21 cellular contexts compared by ENCODE assay signal in genomic region chr18:34816183-34816582, GRCh38.
DNase-seq lines count a peak whose midpoint lies in the region; ATAC-seq and TF ChIP-seq lines count a peak whose summit lies in the region.
"Had no signal": no experiment of that assay in that cellular context is flagged by ENCODE, and none has a peak within 500 bp of the region (broad histone marks: within the 10 kb centered on the region; RNA-seq: fewer than 3 reads in every experiment).

No MANE protein-coding gene starts in this region.

- H3K36me3 Mint-ChIP-seq in H9 (ENCODE audit: insufficient read depth in 1 of 3, low read depth in 3 of 3) = peaks cover 0 to 4% (median 0%) of the 10 kb centered on the region in 3 experiments; a peak in 1 of 7 replicates
- H3K36me3 Mint-ChIP-seq: CD14-positive monocyte; CD8-positive, alpha-beta memory T cell had no signal

- no peak overlapping the region for H4K91ac ChIP-seq in H9 (ENCODE audit: insufficient read length, low read depth, low read length)

- no peak overlapping the region for H3K27ac Mint-ChIP-seq in H9
- H3K27ac Mint-ChIP-seq: CD14-positive monocyte; CD4-positive, alpha-beta T cell; CD8-positive, alpha-beta memory T cell had no signal

- no peaks in the 10 kb centered on the region for H3K27me3 ChIP-seq in endocrine pancreas (ENCODE audit: control insufficient read depth, insufficient read depth, low read length)
- no peaks in the 10 kb centered on the region for H3K27me3 ChIP-seq in psoas muscle (ENCODE audit: insufficient read depth in 3 of 3, low read length in 2 of 3)
- H3K27me3 ChIP-seq in H9 (ENCODE audit: insufficient read depth, low read length) = no peaks in the 10 kb centered on the region
- H3K27me3 ChIP-seq: BE2C; BLaER1 treated with 17β-estradiol and CSF1 and Interleukin-3, amounts not matched to agents 10 nM and 100 nM had no signal

- no peak overlapping the region for H3K9ac ChIP-seq in endocrine pancreas (ENCODE audit: control insufficient read depth, insufficient read depth, low read length)
- no peak overlapping the region for H3K9ac ChIP-seq in H9 (ENCODE audit: extremely low read depth, insufficient read length, low read length)
- H3K9ac ChIP-seq: BLaER1 treated with 17β-estradiol and CSF1 and Interleukin-3, amounts not matched to agents 10 nM and 100 nM; GM23248 had no signal

- H3K79me2 ChIP-seq in H9 (ENCODE audit: insufficient read depth, low read length) = no peaks in the 10 kb centered on the region

- H3K4me3 Mint-ChIP-seq in H9 = no peak overlapping the region
- H3K4me3 Mint-ChIP-seq: CD14-positive monocyte; CD4-positive, alpha-beta T cell; CD8-positive, alpha-beta memory T cell had no signal

- no peak overlapping the region for H3T11ph ChIP-seq in H9 (ENCODE audit: low read length)

- no peak overlapping the region for H3K4ac ChIP-seq in H9 (ENCODE audit: low read depth, low read length)

- no peak overlapping the region for H3K14ac ChIP-seq in H9 (ENCODE audit: insufficient read depth, low read length)

- H2BK5ac ChIP-seq in H9 (ENCODE audit: insufficient read length, low read length) = no peak overlapping the region

- no peaks in the 10 kb centered on the region for H3K79me1 ChIP-seq in H9 (ENCODE audit: insufficient read depth, low read depth, low read length, poor library complexity, severe bottlenecking)

- H2BK120ac ChIP-seq in H9 (ENCODE audit: low read depth, low read length, poor library complexity, severe bottlenecking) = no peak overlapping the region

- H2AFZ ChIP-seq in H9 (ENCODE audit: low read length) = no peak overlapping the region
- H2AFZ ChIP-seq: GM23248 had no signal

- peaks cover 8 to 10% of the 10 kb centered on the region in 2 experiments for H3K4me1 Mint-ChIP-seq in H9
- H3K4me1 Mint-ChIP-seq: CD14-positive monocyte; CD8-positive, alpha-beta memory T cell had no signal

- no peaks in the 10 kb centered on the region for H3K23me2 ChIP-seq in H9 (ENCODE audit: insufficient read length, low read depth, low read length, poor library complexity, severe bottlenecking)

- H3K36me3 ChIP-seq in endocrine pancreas (ENCODE audit: control insufficient read depth, insufficient read depth, low read length) (no peaks in the 10 kb centered on the region), psoas muscle (ENCODE audit: insufficient read depth in 1 of 2, low read depth in 1 of 2) (peaks cover 7 to 38% of the 10 kb centered on the region in 2 donors)
- H3K36me3 ChIP-seq: BE2C had no signal

- no peak overlapping the region for H3K4me2 ChIP-seq in H9 (ENCODE audit: insufficient read depth, insufficient read length, low read length)
- H3K4me2 ChIP-seq: A549; BLaER1 treated with 17β-estradiol and CSF1 and Interleukin-3, amounts not matched to agents 10 nM and 100 nM had no signal

- no peak overlapping the region for H3K23ac ChIP-seq in H9 (ENCODE audit: insufficient read length, low read depth, low read length)

- H3K18ac ChIP-seq in H9 (ENCODE audit: insufficient read length, low read depth, low read length) = no peak overlapping the region

- H4K5ac ChIP-seq in H9 (ENCODE audit: insufficient read length, low read depth, low read length) = no peak overlapping the region

- no peak overlapping the region for H2BK20ac ChIP-seq in H9 (ENCODE audit: low read depth, low read length, poor library complexity, severe bottlenecking)

- intact Hi-C loops in psoas muscle (cut with DNase I) = no loop called here

- H3K9me3 ChIP-seq in endocrine pancreas (ENCODE audit: control insufficient read depth, low read length) (no peaks in the 10 kb centered on the region), psoas muscle (no peaks in the 10 kb centered on the region), H9 (ENCODE audit: control insufficient read depth, low read depth, low read length) (no peaks in the 10 kb centered on the region)
- H3K9me3 ChIP-seq: A549; BE2C; BLaER1 treated with 17β-estradiol and CSF1 and Interleukin-3, amounts not matched to agents 10 nM and 100 nM had no signal

- H3K27me3 Mint-ChIP-seq in H9 (ENCODE audit: low read depth) = no peaks in the 10 kb centered on the region; the same call in 1 of the 2 replicates

- ATAC-seq in psoas muscle = peak in 2 of 4 donors; percentile 22 to 48
- ATAC-seq in GM18520 (IDR thresholded peaks at IDR 0.05; ENCODE audit: unreplicated experiment) = no peak
- ATAC-seq: A549, HCT116 had no signal

- peak overlapping the region; percentile 57 for H3K4me3 ChIP-seq in endocrine pancreas (ENCODE audit: control insufficient read depth, insufficient read depth, low read length)
- H3K4me3 ChIP-seq in psoas muscle = no peak overlapping the region
- H3K4me3 ChIP-seq: A549; BLaER1 treated with 17β-estradiol and CSF1 and Interleukin-3, amounts not matched to agents 10 nM and 100 nM; GM23248 had no signal

- DNase-seq in caudate nucleus (lab: John Stamatoyannopoulos, UW) (no peak), psoas muscle (no peak), H9 (no peak), ecto neural progenitor cell (ENCODE audit: low spot score) (no peak)
- DNase-seq: 8988T; ACHN; AML-193; BE2C; CD4-positive, alpha-beta T cell; CD8-positive, alpha-beta memory T cell; DMS53; DMS79 treated with DMSO at 0.1 percent for 48 hours; GF-D8; GM23248; H7 had no signal

- H3K9me3 Mint-ChIP-seq in H9 = no peaks in the 10 kb centered on the region
- H3K9me3 Mint-ChIP-seq: CD14-positive monocyte; CD4-positive, alpha-beta T cell; CD8-positive, alpha-beta memory T cell had no signal

- no peak overlapping the region for H2AK5ac ChIP-seq in H9 (ENCODE audit: insufficient read length, low read length)

- no peak overlapping the region for H4K8ac ChIP-seq in H9 (replicated peaks; ENCODE audit: insufficient read length, low read depth, low read length)

- no peak overlapping the region for H2BK15ac ChIP-seq in H9 (ENCODE audit: low read depth, low read length)

- H2BK12ac ChIP-seq in H9 (ENCODE audit: insufficient read length, low read depth, low read length) = no peak overlapping the region

- H3K4me1 ChIP-seq in endocrine pancreas (ENCODE audit: control insufficient read depth, insufficient read depth, low read length) (peaks cover 12% of the 10 kb centered on the region), psoas muscle (peaks cover 21% of the 10 kb centered on the region), H9 (ENCODE audit: insufficient read depth, low read length) (no peaks in the 10 kb centered on the region)
- H3K4me1 ChIP-seq: A549, BE2C had no signal

- peak overlapping the region; percentile 61 for H3K27ac ChIP-seq in caudate nucleus (ENCODE audit: low read depth, low read length)
- H3K27ac ChIP-seq in psoas muscle = peak overlapping the region; percentile 44
- H3K27ac ChIP-seq in H9 (ENCODE audit: insufficient read length, low read depth, low read length) = no peak overlapping the region
- H3K27ac ChIP-seq: A549; BLaER1 treated with 17β-estradiol and CSF1 and Interleukin-3, amounts not matched to agents 10 nM and 100 nM; GM23248 had no signal

- H4K20me1 ChIP-seq in H9 (ENCODE audit: control insufficient read depth, insufficient read depth, insufficient read length) = no peaks in the 10 kb centered on the region
- H4K20me1 ChIP-seq: BLaER1 treated with 17β-estradiol and CSF1 and Interleukin-3, amounts not matched to agents 10 nM and 100 nM had no signal

- 56 to 77% (median 63%) methylated on average over 6 of the region's 6 CpGs for WGBS in psoas muscle, 3 donors
- whole genome bisulfite sequencing in H9 (ENCODE audit: extremely low coverage, insufficient read length, low lambda C conversion rate) = no CpG with 5 or more reads among the region's 6 CpGs

- no peak overlapping the region for H3K56ac ChIP-seq in H9 (ENCODE audit: insufficient read length, low read depth, low read length)

- no peak for TF ChIP-seq CTCF in psoas muscle (IDR thresholded peaks at IDR 0.05)
- no peak for TF ChIP-seq CTCF in H9 (conservative IDR thresholded peaks at IDR 0.05)
